Comparison of ENCODE assay signal across 8 cellular contexts in genomic region chr5:177495243-177496060, GRCh38. TPM values are rescaled to one million over a fixed set of nuclear protein-coding genes. Genes with fewer than 3 reads are reported as not detected.
DNase-seq lines count a peak whose midpoint lies in the region; TF ChIP-seq lines count a peak whose summit lies in the region.

No MANE protein-coding gene starts in this region.

- peaks cover 15% of the 10 kb centered on the region for H3K27me3 Mint-ChIP-seq in T-helper 2 cell treated with Interferon-gamma antibody and Interleukin-4, amounts not matched to agents 5 μg/mL and 100 μg/mL, for 36 hours (ENCODE audit: low read depth)

- no peaks in the 10 kb centered on the region for H3K9me3 ChIP-seq in prostate gland

- H3K4me1 Mint-ChIP-seq in T-helper 2 cell treated with Interferon-gamma antibody and Interleukin-4, amounts not matched to agents 5 μg/mL and 100 μg/mL, for 36 hours (ENCODE audit: low read depth): peaks cover 28% of the 10 kb centered on the region

- H3K4me1 ChIP-seq in prostate gland (replicated peaks): peaks cover 4% of the 10 kb centered on the region

- H3K36me3 Mint-ChIP-seq in T-helper 2 cell treated with Interferon-gamma antibody and Interleukin-4, amounts not matched to agents 5 μg/mL and 100 μg/mL, for 36 hours (ENCODE audit: low read depth): peaks cover 12% of the 10 kb centered on the region

- no peak overlapping the region for H3K27ac Mint-ChIP-seq in T-helper 2 cell treated with Interferon-gamma antibody and Interleukin-4, amounts not matched to agents 5 μg/mL and 100 μg/mL, for 36 hours

- TF ChIP-seq CTCF in foreskin fibroblast (IDR thresholded peaks at IDR 0.05; ENCODE audit: low read depth, low read length) (no peak), prostate gland (IDR thresholded peaks at IDR 0.05) (no peak), lower leg skin (IDR thresholded peaks at IDR 0.05) (no peak)

- H3K9me3 Mint-ChIP-seq in T-helper 2 cell treated with Interferon-gamma antibody and Interleukin-4, amounts not matched to agents 5 μg/mL and 100 μg/mL, for 36 hours: no peaks in the 10 kb centered on the region

- WGBS in prostate gland: 62% methylated on average over 12 of the region's 14 CpGs
- 53 to 68% methylated on average over 14 of the region's 14 CpGs for WGBS in lower leg skin, 2 donors

- intact Hi-C loops in prostate gland (cut with DNase I) (no loop called here), lower leg skin (cut with DNase I; ENCODE audit: low total_unique reads) (no loop called here)

- H3K4me3 Mint-ChIP-seq in T-helper 2 cell treated with Interferon-gamma antibody and Interleukin-4, amounts not matched to agents 5 μg/mL and 100 μg/mL, for 36 hours: peak overlapping the region; percentile 82

- no peaks in the 10 kb centered on the region for H3K36me3 ChIP-seq in prostate gland

- H3K27me3 ChIP-seq in prostate gland (replicated peaks; ENCODE audit: insufficient read depth): no peaks in the 10 kb centered on the region

- no peak for TF ChIP-seq POLR2A in prostate gland (IDR thresholded peaks at IDR 0.05)
- no peak for TF ChIP-seq POLR2A in lower leg skin (IDR thresholded peaks at IDR 0.05)

- H3K4me3 ChIP-seq in foreskin fibroblast (ENCODE audit: low read depth in 1 of 2, low read length in 2 of 2): peak overlapping the region; percentile 78 to 83
- peak overlapping the region; percentile 57 to 78 for H3K4me3 ChIP-seq in prostate gland
- no peak overlapping the region for H3K4me3 ChIP-seq in lower leg skin (ENCODE audit: low read depth, poor library complexity, severe bottlenecking)

- DNase-seq in T-helper 2 cell treated with Interferon-gamma antibody and Interleukin-4, amounts not matched to agents 5 μg/mL and 100 μg/mL, for 36 hours (ENCODE audit: low spot score): no peak
- DNase-seq in T-helper 2 cell (no peak), UCSD-AML1 (lab: John Stamatoyannopoulos, UW; ENCODE audit: unreplicated experiment) (peak; percentile 73), foreskin fibroblast (peak; percentile 91 to 95), prostate gland (ENCODE audit: low spot score) (no peak), NCI-H446 treated with DMSO at 0.1 percent for 48 hours (lab: John Stamatoyannopoulos, UW) (no peak), mesenteric fat pad (ENCODE audit: low spot score) (no peak), lower leg skin (ENCODE audit: low spot score in 2 of 2) (no peak)

- H3K27ac ChIP-seq in prostate gland: peak overlapping the region; percentile 86 to 92

RNA-seq across cellular contexts. Expression of gene PDLIM7, which starts 2.0 kb away (rescaled TPM):
- total RNA-seq in prostate gland (100 to 1,000 TPM; 155 to 235 TPM), mesenteric fat pad (58.8 TPM), lower leg skin (10 to 100 TPM; 11.8 to 31.7 (median 23.5) TPM)

RNA-seq across cellular contexts. Expression of gene DOK3, which starts 14.2 kb away (rescaled TPM):
- total RNA-seq in prostate gland (10 to 100 TPM in 1 of 2 donors, 1 to 10 TPM in 1; 5.0 to 10.4 TPM), mesenteric fat pad (22.6 TPM), lower leg skin (1 to 10 TPM; 1.5 to 4.0 (median 2.0) TPM)

RNA-seq across cellular contexts. Expression of gene DDX41, which starts 21.3 kb away (rescaled TPM):
- 100 to 1,000 TPM; 126 to 139 TPM for total RNA-seq in prostate gland
- total RNA-seq in mesenteric fat pad: 63.8 TPM
- 100 to 1,000 TPM in 1 of 4 donors, 10 to 100 TPM in 3; 70.7 to 108 (median 88.6) TPM for total RNA-seq in lower leg skin

RNA-seq across cellular contexts. Expression of gene DBN1, which starts 22.0 kb away (rescaled TPM):
- total RNA-seq in prostate gland (10 to 100 TPM; 33.1 to 65.1 TPM), mesenteric fat pad (44.3 TPM), lower leg skin (10 to 100 TPM; 14.0 to 65.5 (median 27.6) TPM)

RNA-seq across cellular contexts. Expression of gene PRR7, which starts 48.8 kb away (rescaled TPM):
- 10 to 100 TPM in 1 of 2 donors, 1 to 10 TPM in 1; 8.7 to 11.0 TPM for total RNA-seq in prostate gland
- total RNA-seq in mesenteric fat pad: 1.00 TPM
- 10 to 100 TPM in 1 of 4 donors, 1 to 10 TPM in 3; 5.4 to 10.2 (median 8.0) TPM for total RNA-seq in lower leg skin

Comparison
In these comparisons a context has a peak if more than half of its experiments do, and no peak if none do; other contexts are left out.
1. DNase-seq: peak in UCSD-AML1 (single experiment) and foreskin fibroblast (2 of 2); none in T-helper 2 cell treated with Interferon-gamma antibody and Interleukin-4, amounts not matched to agents 5 μg/mL and 100 μg/mL, for 36 hours (single experiment), T-helper 2 cell (0 of 5), prostate gland (single experiment), NCI-H446 treated with DMSO at 0.1 percent for 48 hours (single experiment), mesenteric fat pad (single experiment) and lower leg skin (0 of 2).